ENCODE assay signal across 8 cellular contexts in genomic region chr13:29595380-29596063, GRCh38. TPM values are rescaled to one million over a fixed set of nuclear protein-coding genes. Genes with fewer than 3 reads are reported as not detected.
DNase-seq lines count a peak whose midpoint lies in the region; ATAC-seq and TF ChIP-seq lines count a peak whose summit lies in the region.

Gene SLC7A1, minus strand, starts transcription at chr13:29595688. Its CDS starts 59,500 bp downstream, at chr13:29536188.

- H3K4me1 ChIP-seq in ascending aorta (peaks cover 0 to 2% of the 10 kb centered on the region in 2 donors), hepatocyte (ENCODE audit: insufficient read depth) (peaks cover 4% of the 10 kb centered on the region)

- WGBS in hepatocyte (ENCODE audit: low lambda C conversion rate, missing lambda C conversion rate), result under 1% methylated on average over 49 of the region's 98 CpGs

- H3K27ac ChIP-seq in ascending aorta (peak within 1 kb of the TSS; percentile 93), hepatocyte (peak within 1 kb of the TSS; percentile 84)

- intact Hi-C loops in ascending aorta (cut with DNase I), result loop anchor here (1.0 to 10.0 kb wide), 9 partner anchors 73 to 1971 kb away; partner anchors contain the start of genes HSPH1, LNX2, MTUS2 and POLR1D

- DNase-seq in NCI-H146 (lab: John Stamatoyannopoulos, UW), result peak; percentile 91
- DNase-seq in T-helper 22 cell (ENCODE audit: low read depth), result peak; percentile 74
- DNase-seq in ascending aorta (ENCODE audit: low spot score in 2 of 2), result peak; percentile 30 to 89
- peak; percentile 94 for DNase-seq in hepatocyte (ENCODE audit: low spot score)
- peak; percentile 42 for DNase-seq in renal cortical epithelial cell (ENCODE audit: low read depth)
- no peak for DNase-seq in cortex of kidney (lab: John Stamatoyannopoulos, UW)

- H3K4me3 ChIP-seq in ascending aorta, result peak within 1 kb of the TSS; percentile 93
- peak within 1 kb of the TSS; percentile 99 for H3K4me3 ChIP-seq in hepatocyte

- H4K20me1 ChIP-seq in hepatocyte (ENCODE audit: insufficient read depth, poor library complexity, severe bottlenecking), result peaks cover 16% of the 10 kb centered on the region

- no peaks in the 10 kb centered on the region for H3K36me3 ChIP-seq in ascending aorta
- H3K36me3 ChIP-seq in hepatocyte (replicated peaks; ENCODE audit: insufficient read depth, low read depth), result no peaks in the 10 kb centered on the region

- no peak for TF ChIP-seq CTCF in ascending aorta (IDR thresholded peaks at IDR 0.05)
- no peak for TF ChIP-seq CTCF in hepatocyte (IDR thresholded peaks at IDR 0.05; ENCODE audit: poor library complexity)

- H2AFZ ChIP-seq in hepatocyte, result peak within 1 kb of the TSS; percentile 77

- no peaks in the 10 kb centered on the region for H3K9me2 ChIP-seq in hepatocyte (replicated peaks; ENCODE audit: insufficient read depth)

- no peaks in the 10 kb centered on the region for H3K27me3 ChIP-seq in ascending aorta
- peaks cover 9% of the 10 kb centered on the region for H3K27me3 ChIP-seq in hepatocyte

- peak; percentile 88 for ATAC-seq in GM18502 (IDR thresholded peaks at IDR 0.05; ENCODE audit: poor library complexity, unreplicated experiment)
- peak; percentile 75 for ATAC-seq in HG02870 (IDR thresholded peaks at IDR 0.05; ENCODE audit: unreplicated experiment)

- peak within 1 kb of the TSS; percentile 95 for H3K4me2 ChIP-seq in hepatocyte

- H3K9me3 ChIP-seq in ascending aorta, result no peaks in the 10 kb centered on the region
- H3K9me3 ChIP-seq in hepatocyte (ENCODE audit: low read depth), result no peaks in the 10 kb centered on the region

- H3K79me2 ChIP-seq in hepatocyte, result peaks cover 49% of the 10 kb centered on the region

RNA-seq across cellular contexts. Expression of gene SLC7A1, which starts in this region (rescaled TPM):
- total RNA-seq in ascending aorta, result 17.2 TPM
- 10.8 and 16.2 TPM in 2 replicates for total RNA-seq in hepatocyte
- 9.8 and 10.1 TPM in 2 replicates for polyA plus RNA-seq in hepatocyte
- total RNA-seq in renal cortical epithelial cell, result 20.1 and 86.2 TPM in 2 replicates
